8 cellular contexts compared by ENCODE assay signal in genomic region chr21:39385299-39386145, GRCh38. TPM values are rescaled to one million over a fixed set of nuclear protein-coding genes. Genes with fewer than 3 reads are reported as not detected.
A peak's percentile ranks its signal among the peaks of the same experiment; 100 is the strongest.
DNase-seq lines count a peak whose midpoint lies in the region; ATAC-seq, FAIRE-seq and TF ChIP-seq lines count a peak whose summit lies in the region.

No MANE protein-coding gene starts in this region.

- peaks cover 17 to 22% of the 10 kb centered on the region in 2 donors for H3K4me1 ChIP-seq in naive thymus-derived CD4-positive, alpha-beta T cell (ENCODE audit: control insufficient read depth in 2 of 2, insufficient read depth in 2 of 2, low read length in 2 of 2)
- peaks cover 14% of the 10 kb centered on the region for H3K4me1 ChIP-seq in neural progenitor cell

- intact Hi-C loops in naive thymus-derived CD4-positive, alpha-beta T cell (cut with micrococcal nuclease): loop anchor here (2.0 to 10.0 kb wide), 4 partner anchors 128 to 878 kb away; no protein-coding TSS in a partner anchor

- H3K9me3 Mint-ChIP-seq in naive thymus-derived CD4-positive, alpha-beta T cell: peaks cover 0 to 1% (median 0%) of the 10 kb centered on the region in 11 donors
- H3K9me3 Mint-ChIP-seq in neural progenitor cell: no peaks in the 10 kb centered on the region

- peak overlapping the region; percentile 53 for H3K27ac ChIP-seq in naive thymus-derived CD4-positive, alpha-beta T cell (ENCODE audit: low read depth, low read length)
- no peak overlapping the region for H3K27ac ChIP-seq in neural progenitor cell

- peaks cover 27% of the 10 kb centered on the region for H3F3A ChIP-seq in neural progenitor cell (ENCODE audit: low read depth)

- no peak for TF ChIP-seq CTCF in GM13976 (IDR thresholded peaks at IDR 0.05; ENCODE audit: borderline replicate concordance, control extremely low read depth, extremely low read depth, insufficient read depth, missing control alignments)
- TF ChIP-seq CTCF in neural progenitor cell (IDR thresholded peaks at IDR 0.05): no peak

- H3K9ac ChIP-seq in neural progenitor cell: no peak overlapping the region

- H3K27me3 Mint-ChIP-seq in naive thymus-derived CD4-positive, alpha-beta T cell: no peaks in the 10 kb centered on the region
- peaks cover 1% of the 10 kb centered on the region for H3K27me3 Mint-ChIP-seq in neural progenitor cell (ENCODE audit: insufficient read depth, low read depth)

- H3K9me3 ChIP-seq in naive thymus-derived CD4-positive, alpha-beta T cell (ENCODE audit: control insufficient read depth in 2 of 3, low read length in 3 of 3): no peaks in the 10 kb centered on the region
- no peaks in the 10 kb centered on the region for H3K9me3 ChIP-seq in neural progenitor cell (ENCODE audit: low read depth)

- H3K4me3 Mint-ChIP-seq in naive thymus-derived CD4-positive, alpha-beta T cell: peak overlapping the region; percentile 16 to 83 (median 70)
- no peak overlapping the region for H3K4me3 Mint-ChIP-seq in neural progenitor cell

- H4K20me1 ChIP-seq in neural progenitor cell (ENCODE audit: low read depth): peaks cover 26% of the 10 kb centered on the region

- peaks cover 47% of the 10 kb centered on the region for H3K79me2 ChIP-seq in neural progenitor cell (ENCODE audit: low read depth)

- no peak for TF ChIP-seq POLR2A in erythroblast (IDR thresholded peaks at IDR 0.05; ENCODE audit: low read length)
- TF ChIP-seq POLR2A in H54 (IDR thresholded peaks at IDR 0.05; ENCODE audit: low read depth, low read length): no peak

- H3K36me3 ChIP-seq in naive thymus-derived CD4-positive, alpha-beta T cell (ENCODE audit: control insufficient read depth in 2 of 3, insufficient read depth in 3 of 3, low read length in 3 of 3): no peaks in the 10 kb centered on the region
- no peaks in the 10 kb centered on the region for H3K36me3 ChIP-seq in neural progenitor cell

- ATAC-seq in naive thymus-derived CD4-positive, alpha-beta T cell: peak; percentile 55
- peak; percentile 60 for ATAC-seq in stimulated activated naive CD8-positive, alpha-beta T cell treated with anti-CD3 and anti-CD28 coated beads, Interleukin-15, Interleukin-2, amounts not matched to agents 100 U/mL and 50 U/mL, for 24 hours

- peak overlapping the region in 8 of 9 donors; percentile 31 to 87 (median 60) for H3K27ac Mint-ChIP-seq in naive thymus-derived CD4-positive, alpha-beta T cell
- no peak overlapping the region for H3K27ac Mint-ChIP-seq in neural progenitor cell

- peaks cover 0 to 3% (median 0%) of the 10 kb centered on the region in 5 donors for H3K36me3 Mint-ChIP-seq in naive thymus-derived CD4-positive, alpha-beta T cell
- peaks cover 4% of the 10 kb centered on the region for H3K36me3 Mint-ChIP-seq in neural progenitor cell

- POLR2A ChIA-PET in naive thymus-derived CD4-positive, alpha-beta T cell (lab: Charles Lee): interaction anchor here (0.7 to 1.4 kb wide), 5 partner anchors 27 to 80 kb away, joined by 3 to 5 read pairs (median 3); no protein-coding TSS in a partner anchor

- no peak for FAIRE-seq in H54 (lab: Jason Lieb, UNC)

- peaks cover 23 to 56% (median 48%) of the 10 kb centered on the region in 7 donors for H3K4me1 Mint-ChIP-seq in naive thymus-derived CD4-positive, alpha-beta T cell
- peaks cover 38% of the 10 kb centered on the region for H3K4me1 Mint-ChIP-seq in neural progenitor cell

- in situ Hi-C loops in GM13976 (cut with MboI; ENCODE audit: low sequenced_read_pairs, unreplicated experiment): loop anchor here (25.0 kb wide), 1 partner anchor 198 kb away; the partner anchor contains the start of gene PSMG1

- DNase-seq in GM13976 (ENCODE audit: low spot score) (peak; percentile 80), NCI-H510A (lab: John Stamatoyannopoulos, UW) (peak; percentile 67), activated T-cell treated with anti-CD3 and anti-CD28 coated beads for 4 hours (peak; percentile 16), erythroblast (lab: John Stamatoyannopoulos, UW) (peak; percentile 76 to 85), neural progenitor cell (ENCODE audit: low spot score) (no peak), H54 (ENCODE audit: insufficient read length, low spot score) (no peak)
- peak; percentile 22 to 75 (median 26) for DNase-seq in naive thymus-derived CD4-positive, alpha-beta T cell
- peak; percentile 78 for DNase-seq in stimulated activated naive CD8-positive, alpha-beta T cell treated with anti-CD3 and anti-CD28 coated beads, Interleukin-15, Interleukin-2, amounts not matched to agents 100 U/mL and 50 U/mL, for 24 hours

- no peak overlapping the region for H3K4me2 ChIP-seq in neural progenitor cell

- H2AFZ ChIP-seq in neural progenitor cell (replicated peaks): no peak overlapping the region

- no peaks in the 10 kb centered on the region for H3K27me3 ChIP-seq in naive thymus-derived CD4-positive, alpha-beta T cell (ENCODE audit: control insufficient read depth in 2 of 2, insufficient read depth in 2 of 2, low read length in 2 of 2)
- no peaks in the 10 kb centered on the region for H3K27me3 ChIP-seq in neural progenitor cell

- CTCF ChIA-PET in naive thymus-derived CD4-positive, alpha-beta T cell (lab: Charles Lee): interaction anchor here (0.9 to 1.6 kb wide), 2 partner anchors 12 to 205 kb away, joined by 3 read pairs; no protein-coding TSS in a partner anchor

- peak overlapping the region; percentile 24 for H3K4me3 ChIP-seq in naive thymus-derived CD4-positive, alpha-beta T cell (ENCODE audit: low read length)
- no peak overlapping the region for H3K4me3 ChIP-seq in neural progenitor cell

RNA-seq across cellular contexts. Expression of gene HMGN1, which starts 36.6 kb away (rescaled TPM):
- 100 to 1,000 TPM; 198 to 310 (median 262) TPM for total RNA-seq in naive thymus-derived CD4-positive, alpha-beta T cell
- polyA plus RNA-seq in naive thymus-derived CD4-positive, alpha-beta T cell: 100 to 1,000 TPM; 198 to 286 TPM
- total RNA-seq in neural progenitor cell (ENCODE audit: low replicate concordance): 516 and 903 TPM in 2 replicates

Comparison
In these comparisons a context has a peak if more than half of its experiments do, and no peak if none do; other contexts are left out.
1. DNase-seq: peak in GM13976 (single experiment), NCI-H510A (single experiment), activated T-cell treated with anti-CD3 and anti-CD28 coated beads for 4 hours (single experiment), erythroblast (2 of 2), naive thymus-derived CD4-positive, alpha-beta T cell (9 of 9) and stimulated activated naive CD8-positive, alpha-beta T cell treated with anti-CD3 and anti-CD28 coated beads, Interleukin-15, Interleukin-2, amounts not matched to agents 100 U/mL and 50 U/mL, for 24 hours (single experiment); none in neural progenitor cell (single experiment) and H54 (single experiment).